ENCODE assay signal across 19 cellular contexts in genomic region chr17:77737442-77738265, GRCh38.
DNase-seq lines count a peak whose midpoint lies in the region; ATAC-seq, FAIRE-seq and TF ChIP-seq lines count a peak whose summit lies in the region.
"Had no signal": no experiment of that assay in that cellular context is flagged by ENCODE, and none has a peak within 500 bp of the region (broad histone marks: within the 10 kb centered on the region; RNA-seq: fewer than 3 reads in every experiment).

No MANE protein-coding gene starts in this region.

- intact Hi-C loops in natural killer cell (cut with micrococcal nuclease), result no loop called here
- intact Hi-C loops in kidney (cut with DNase I), result no loop called here

- FAIRE-seq in kidney (lab: Jason Lieb, UNC), result no peak
- FAIRE-seq: GM18507 had no signal

- peaks cover 5% of the 10 kb centered on the region for H3K27me3 ChIP-seq in CD8-positive, alpha-beta memory T cell (ENCODE audit: insufficient read depth, low read length, poor library complexity, severe bottlenecking)
- H3K27me3 ChIP-seq: cardiac muscle cell, ovary had no signal

- no peaks in the 10 kb centered on the region for H3K36me3 ChIP-seq in kidney (ENCODE audit: control insufficient read depth in 1 of 2, insufficient read depth in 2 of 2, low read length in 2 of 2)
- H3K36me3 ChIP-seq in CD8-positive, alpha-beta memory T cell (ENCODE audit: insufficient read depth, low read length), result no peaks in the 10 kb centered on the region
- H3K36me3 ChIP-seq: cardiac muscle cell, ovary had no signal

- H3K4me1 Mint-ChIP-seq in natural killer cell, result no peaks in the 10 kb centered on the region
- peaks cover 0 to 2% of the 10 kb centered on the region in 2 donors for H3K4me1 Mint-ChIP-seq in natural killer cell treated with Interleukin-12 subunit alpha and Interleukin-12 subunit beta and Interleukin-15 and Interleukin-18, amount 100 ng/mL, for 72 hours (ENCODE audit: low read depth in 2 of 2)
- no peaks in the 10 kb centered on the region for H3K4me1 Mint-ChIP-seq in CD8-positive, alpha-beta memory T cell
- H3K4me1 Mint-ChIP-seq: B cell; stimulated activated effector memory CD8-positive, alpha-beta T cell treated with anti-CD3 and anti-CD28 coated beads, Interleukin-12 subunit alpha, Interleukin-12 subunit beta, amount 100 ng/mL, for 72 hours had no signal

- H3K36me3 Mint-ChIP-seq in natural killer cell, result peaks cover 4% of the 10 kb centered on the region
- H3K36me3 Mint-ChIP-seq in natural killer cell treated with Interleukin-12 subunit alpha and Interleukin-12 subunit beta and Interleukin-15 and Interleukin-18, amount 100 ng/mL, for 72 hours, result peaks cover 3% of the 10 kb centered on the region
- peaks cover 0 to 13% (median 0%) of the 10 kb centered on the region in 3 donors for H3K36me3 Mint-ChIP-seq in CD8-positive, alpha-beta memory T cell
- H3K36me3 Mint-ChIP-seq: stimulated activated effector memory CD8-positive, alpha-beta T cell treated with anti-CD3 and anti-CD28 coated beads, Interleukin-12 subunit alpha, Interleukin-12 subunit beta, amount 100 ng/mL, for 72 hours had no signal

- peaks cover 5 to 10% of the 10 kb centered on the region in 2 donors for H3K9me3 ChIP-seq in kidney (ENCODE audit: control insufficient read depth in 1 of 2, low read length in 2 of 2)
- no peaks in the 10 kb centered on the region for H3K9me3 ChIP-seq in CD8-positive, alpha-beta memory T cell (ENCODE audit: low read length)
- H3K9me3 ChIP-seq: ovary had no signal

- H3K9me3 Mint-ChIP-seq in natural killer cell, result peaks cover 1 to 2% of the 10 kb centered on the region in 2 donors
- H3K9me3 Mint-ChIP-seq in natural killer cell treated with Interleukin-12 subunit alpha and Interleukin-12 subunit beta and Interleukin-15 and Interleukin-18, amount 100 ng/mL, for 72 hours, result no peaks in the 10 kb centered on the region
- H3K9me3 Mint-ChIP-seq in CD8-positive, alpha-beta memory T cell, result peaks cover 4 to 12% (median 8%) of the 10 kb centered on the region in 5 donors

- no peak overlapping the region for H3K27ac Mint-ChIP-seq in natural killer cell
- no peak overlapping the region for H3K27ac Mint-ChIP-seq in natural killer cell treated with Interleukin-12 subunit alpha and Interleukin-12 subunit beta and Interleukin-15 and Interleukin-18, amount 100 ng/mL, for 72 hours
- H3K27ac Mint-ChIP-seq in CD8-positive, alpha-beta memory T cell, result no peak overlapping the region
- H3K27ac Mint-ChIP-seq: B cell; stimulated activated effector memory CD8-positive, alpha-beta T cell treated with anti-CD3 and anti-CD28 coated beads, Interleukin-12 subunit alpha, Interleukin-12 subunit beta, amount 100 ng/mL, for 72 hours had no signal

- H3K27ac ChIP-seq in kidney (ENCODE audit: low read depth in 2 of 2, low read length in 2 of 2), result no peak overlapping the region
- no peak overlapping the region for H3K27ac ChIP-seq in CD8-positive, alpha-beta memory T cell (ENCODE audit: low read depth, low read length)
- H3K27ac ChIP-seq: cardiac muscle cell, epithelial cell of prostate, KMS-11, ovary had no signal

- POLR2A ChIA-PET in CD8-positive, alpha-beta memory T cell (lab: Charles Lee), result no interaction called here

- no peak overlapping the region for H3K4me3 ChIP-seq in kidney (ENCODE audit: low read length in 2 of 2)
- H3K4me3 ChIP-seq in CD8-positive, alpha-beta memory T cell (ENCODE audit: low read length), result no peak overlapping the region
- H3K4me3 ChIP-seq: cardiac muscle cell, ovary had no signal

- CTCF ChIA-PET in CD8-positive, alpha-beta memory T cell (lab: Charles Lee), result no interaction called here

- H3K27me3 Mint-ChIP-seq in natural killer cell (ENCODE audit: low read depth in 2 of 2), result peaks cover 5 to 24% of the 10 kb centered on the region in 2 donors
- peaks cover 4 to 18% of the 10 kb centered on the region in 2 donors for H3K27me3 Mint-ChIP-seq in natural killer cell treated with Interleukin-12 subunit alpha and Interleukin-12 subunit beta and Interleukin-15 and Interleukin-18, amount 100 ng/mL, for 72 hours
- peaks cover 11 to 30% of the 10 kb centered on the region in 2 donors for H3K27me3 Mint-ChIP-seq in CD8-positive, alpha-beta memory T cell

- ATAC-seq in natural killer cell (no peak), HG03442 (IDR thresholded peaks at IDR 0.05; ENCODE audit: unreplicated experiment) (no peak)
- no peak for ATAC-seq in natural killer cell treated with Interleukin-12 subunit alpha and Interleukin-12 subunit beta and Interleukin-15 and Interleukin-18, amount 100 ng/mL, for 72 hours
- ATAC-seq: stimulated activated effector memory CD8-positive, alpha-beta T cell treated with anti-CD3 and anti-CD28 coated beads, Interleukin-12 subunit alpha, Interleukin-12 subunit beta, amount 100 ng/mL, for 72 hours had no signal

- DNase-seq in natural killer cell (peak; percentile 1), NCI-H510A treated with DMSO at 0.1 percent for 48 hours (lab: John Stamatoyannopoulos, UW) (peak; percentile 97), kidney (peak; percentile 52), activated gamma-delta T cell treated with Interleukin-2 at 50 U/mL for 16 hours (no peak), DMS114 treated with DMSO at 0.1 percent for 48 hours (lab: John Stamatoyannopoulos, UW; ENCODE audit: unreplicated experiment) (no peak)
- no peak for DNase-seq in natural killer cell treated with Interleukin-12 subunit alpha and Interleukin-12 subunit beta and Interleukin-15 and Interleukin-18, amount 100 ng/mL, for 72 hours (ENCODE audit: low spot score)
- no peak for DNase-seq in CD8-positive, alpha-beta memory T cell
- DNase-seq: activated CD4-positive, alpha-beta T cell treated with anti-CD3 and anti-CD28 coated beads for 1 hour; activated gamma-delta T cell; GDM1; mesenchymal stem cell; ovary had no signal

- H3K9ac ChIP-seq in kidney (ENCODE audit: low read length in 2 of 2), result no peak overlapping the region
- H3K9ac ChIP-seq: KMS-11 had no signal

- peaks cover 14 to 16% of the 10 kb centered on the region in 2 donors for H3K4me1 ChIP-seq in kidney (ENCODE audit: control insufficient read depth in 1 of 2, insufficient read depth in 1 of 2, low read depth in 1 of 2, low read length in 2 of 2)
- no peaks in the 10 kb centered on the region for H3K4me1 ChIP-seq in CD8-positive, alpha-beta memory T cell (ENCODE audit: insufficient read depth, low read length)

- no peak overlapping the region for H3K4me3 Mint-ChIP-seq in natural killer cell
- no peak overlapping the region for H3K4me3 Mint-ChIP-seq in natural killer cell treated with Interleukin-12 subunit alpha and Interleukin-12 subunit beta and Interleukin-15 and Interleukin-18, amount 100 ng/mL, for 72 hours
- H3K4me3 Mint-ChIP-seq in CD8-positive, alpha-beta memory T cell, result no peak overlapping the region
- H3K4me3 Mint-ChIP-seq: B cell; stimulated activated effector memory CD8-positive, alpha-beta T cell treated with anti-CD3 and anti-CD28 coated beads, Interleukin-12 subunit alpha, Interleukin-12 subunit beta, amount 100 ng/mL, for 72 hours had no signal

- no peak for TF ChIP-seq CTCF in natural killer cell (IDR thresholded peaks at IDR 0.05)
- TF ChIP-seq CTCF in kidney (IDR thresholded peaks at IDR 0.05; ENCODE audit: borderline replicate concordance, extremely low read depth, insufficient read depth), result no peak

Comparison
In these comparisons a context has a peak if more than half of its experiments do, and no peak if none do; other contexts are left out.
1. DNase-seq: peak in natural killer cell (single experiment), NCI-H510A treated with DMSO at 0.1 percent for 48 hours (single experiment) and kidney (single experiment); none in natural killer cell treated with Interleukin-12 subunit alpha and Interleukin-12 subunit beta and Interleukin-15 and Interleukin-18, amount 100 ng/mL, for 72 hours (single experiment), activated gamma-delta T cell treated with Interleukin-2 at 50 U/mL for 16 hours (single experiment), CD8-positive, alpha-beta memory T cell (0 of 5) and DMS114 treated with DMSO at 0.1 percent for 48 hours (single experiment).